1 cellular context compared by ENCODE assay signal in the genomic region with DNA sequence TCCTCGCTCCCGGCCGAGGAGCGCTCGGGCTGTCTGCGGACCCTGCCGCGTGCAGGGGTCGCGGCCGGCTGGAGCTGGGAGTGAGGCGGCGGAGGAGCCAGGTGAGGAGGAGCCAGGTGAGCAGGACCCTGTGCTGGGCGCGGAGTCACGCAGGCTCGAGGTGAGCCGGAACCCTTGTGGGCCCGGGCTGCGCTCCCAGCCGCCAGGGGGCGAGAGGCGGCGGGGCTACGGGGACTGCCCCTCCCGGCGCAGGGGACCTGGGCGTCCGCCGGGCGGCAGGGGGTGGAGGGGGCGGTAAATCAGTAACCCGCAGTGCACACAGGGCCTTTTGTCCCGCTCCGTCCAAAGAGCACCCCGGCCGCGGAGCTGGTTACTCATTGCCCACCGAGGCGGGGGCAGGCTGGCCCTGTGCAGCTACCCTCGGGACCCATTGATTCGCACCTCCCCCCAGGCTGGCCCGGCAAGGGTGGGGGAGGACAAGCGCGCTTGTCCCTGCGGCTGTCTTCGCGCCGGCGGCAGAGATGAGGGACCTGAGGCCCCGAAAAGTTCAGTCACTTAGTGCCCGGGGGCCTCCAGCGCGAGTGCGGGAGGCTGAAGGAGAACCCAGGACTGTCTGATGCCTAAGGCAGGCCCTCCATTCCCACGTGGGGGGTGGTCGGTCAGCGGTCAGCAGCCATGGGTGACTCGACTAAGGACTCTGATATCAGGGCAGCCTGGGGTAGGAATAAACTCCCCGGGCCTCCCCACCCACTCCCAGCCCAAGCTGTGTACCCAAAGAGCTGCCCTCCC.
TF ChIP-seq lines count a peak whose summit lies in the region.

No MANE protein-coding gene starts in this region.

TF ChIP-seq in K562, 482 proteins besides CTCF, POLR2A, EP300 and RAD21 (continued from another document and continues in another):
- TF ChIP-seq ZBTB7A (IDR thresholded peaks at IDR 0.05; ENCODE audit: borderline replicate concordance, control insufficient read depth, low read depth, low read length) (peak; percentile 96; the same call in 1 of the 2 replicates), MCM5 (IDR thresholded peaks at IDR 0.05; ENCODE audit: low read depth) (no peak), SMARCB1 (IDR thresholded peaks at IDR 0.05; ENCODE audit: insufficient read length, low read depth) (no peak), HNRNPLL (IDR thresholded peaks at IDR 0.05; ENCODE audit: low read depth, low read length, poor library complexity, severe bottlenecking) (no peak), ZNF23 (CRISPR knock-in tag; IDR thresholded peaks at IDR 0.05) (no peak), SIRT6 (IDR thresholded peaks at IDR 0.05; ENCODE audit: low read depth, low read length) (no peak), GATA2 (CRISPR knock-in tag; IDR thresholded peaks at IDR 0.05) (no peak), ZBTB1 (CRISPR knock-in tag; IDR thresholded peaks at IDR 0.05; ENCODE audit: borderline replicate concordance, low read depth) (no peak), ETS1 (conservative IDR thresholded peaks at IDR 0.05; ENCODE audit: control insufficient read depth, low read depth, low read length) (no peak; the same call in 1 of the 2 replicates), ATF7 (IDR thresholded peaks at IDR 0.05) (peak; percentile 65), ZNF431 (CRISPR knock-in tag; IDR thresholded peaks at IDR 0.05) (0 out of 2 replicates have a peak, but pooled peaks have one; percentile 49), HDAC8 (tag; IDR thresholded peaks at IDR 0.05) (no peak), STAT6 (CRISPR knock-in tag; IDR thresholded peaks at IDR 0.05) (no peak), NFIC (IDR thresholded peaks at IDR 0.05) (peak; percentile 95), SMAD3 (CRISPR knock-in tag; conservative IDR thresholded peaks at IDR 0.05) (no peak), RFX1 (IDR thresholded peaks at IDR 0.05) (no peak), PBX2 (CRISPR knock-in tag; IDR thresholded peaks at IDR 0.05; ENCODE audit: low read depth) (no peak), PBX2 (tag; conservative IDR thresholded peaks at IDR 0.05; ENCODE audit: low read depth) (no peak), PRDM10 (IDR thresholded peaks at IDR 0.05; ENCODE audit: partially characterized antibody) (peak; percentile 93), ZNF551 (CRISPR knock-in tag; IDR thresholded peaks at IDR 0.05) (no peak), ID3 (CRISPR knock-in tag; IDR thresholded peaks at IDR 0.05) (no peak), ID3 (tag; IDR thresholded peaks at IDR 0.05) (no peak), ZNF589 (CRISPR knock-in tag; IDR thresholded peaks at IDR 0.05; ENCODE audit: low read depth) (no peak), BMI1 (IDR thresholded peaks at IDR 0.05; ENCODE audit: low read length) (no peak), TEAD1 (CRISPR knock-in tag; IDR thresholded peaks at IDR 0.05) (peak in 1 of 2 experiments; percentile 86; a peak in 1 of 4 replicates), SMAD2 (IDR thresholded peaks at IDR 0.05; ENCODE audit: low read depth, low read length) (no peak)
- TF ChIP-seq, protein P1, sequence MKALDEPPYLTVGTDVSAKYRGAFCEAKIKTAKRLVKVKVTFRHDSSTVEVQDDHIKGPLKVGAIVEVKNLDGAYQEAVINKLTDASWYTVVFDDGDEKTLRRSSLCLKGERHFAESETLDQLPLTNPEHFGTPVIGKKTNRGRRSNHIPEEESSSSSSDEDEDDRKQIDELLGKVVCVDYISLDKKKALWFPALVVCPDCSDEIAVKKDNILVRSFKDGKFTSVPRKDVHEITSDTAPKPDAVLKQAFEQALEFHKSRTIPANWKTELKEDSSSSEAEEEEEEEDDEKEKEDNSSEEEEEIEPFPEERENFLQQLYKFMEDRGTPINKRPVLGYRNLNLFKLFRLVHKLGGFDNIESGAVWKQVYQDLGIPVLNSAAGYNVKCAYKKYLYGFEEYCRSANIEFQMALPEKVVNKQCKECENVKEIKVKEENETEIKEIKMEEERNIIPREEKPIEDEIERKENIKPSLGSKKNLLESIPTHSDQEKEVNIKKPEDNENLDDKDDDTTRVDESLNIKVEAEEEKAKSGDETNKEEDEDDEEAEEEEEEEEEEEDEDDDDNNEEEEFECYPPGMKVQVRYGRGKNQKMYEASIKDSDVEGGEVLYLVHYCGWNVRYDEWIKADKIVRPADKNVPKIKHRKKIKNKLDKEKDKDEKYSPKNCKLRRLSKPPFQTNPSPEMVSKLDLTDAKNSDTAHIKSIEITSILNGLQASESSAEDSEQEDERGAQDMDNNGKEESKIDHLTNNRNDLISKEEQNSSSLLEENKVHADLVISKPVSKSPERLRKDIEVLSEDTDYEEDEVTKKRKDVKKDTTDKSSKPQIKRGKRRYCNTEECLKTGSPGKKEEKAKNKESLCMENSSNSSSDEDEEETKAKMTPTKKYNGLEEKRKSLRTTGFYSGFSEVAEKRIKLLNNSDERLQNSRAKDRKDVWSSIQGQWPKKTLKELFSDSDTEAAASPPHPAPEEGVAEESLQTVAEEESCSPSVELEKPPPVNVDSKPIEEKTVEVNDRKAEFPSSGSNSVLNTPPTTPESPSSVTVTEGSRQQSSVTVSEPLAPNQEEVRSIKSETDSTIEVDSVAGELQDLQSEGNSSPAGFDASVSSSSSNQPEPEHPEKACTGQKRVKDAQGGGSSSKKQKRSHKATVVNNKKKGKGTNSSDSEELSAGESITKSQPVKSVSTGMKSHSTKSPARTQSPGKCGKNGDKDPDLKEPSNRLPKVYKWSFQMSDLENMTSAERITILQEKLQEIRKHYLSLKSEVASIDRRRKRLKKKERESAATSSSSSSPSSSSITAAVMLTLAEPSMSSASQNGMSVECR (CRISPR knock-in tag; IDR thresholded peaks at IDR 0.05): peak; percentile 75
- TF ChIP-seq, protein P2, sequence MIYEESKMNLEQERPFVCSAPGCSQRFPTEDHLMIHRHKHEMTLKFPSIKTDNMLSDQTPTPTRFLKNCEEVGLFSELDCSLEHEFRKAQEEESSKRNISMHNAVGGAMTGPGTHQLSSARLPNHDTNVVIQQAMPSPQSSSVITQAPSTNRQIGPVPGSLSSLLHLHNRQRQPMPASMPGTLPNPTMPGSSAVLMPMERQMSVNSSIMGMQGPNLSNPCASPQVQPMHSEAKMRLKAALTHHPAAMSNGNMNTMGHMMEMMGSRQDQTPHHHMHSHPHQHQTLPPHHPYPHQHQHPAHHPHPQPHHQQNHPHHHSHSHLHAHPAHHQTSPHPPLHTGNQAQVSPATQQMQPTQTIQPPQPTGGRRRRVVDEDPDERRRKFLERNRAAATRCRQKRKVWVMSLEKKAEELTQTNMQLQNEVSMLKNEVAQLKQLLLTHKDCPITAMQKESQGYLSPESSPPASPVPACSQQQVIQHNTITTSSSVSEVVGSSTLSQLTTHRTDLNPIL (CRISPR knock-in tag; IDR thresholded peaks at IDR 0.05): no peak
- TF ChIP-seq, protein P3, sequence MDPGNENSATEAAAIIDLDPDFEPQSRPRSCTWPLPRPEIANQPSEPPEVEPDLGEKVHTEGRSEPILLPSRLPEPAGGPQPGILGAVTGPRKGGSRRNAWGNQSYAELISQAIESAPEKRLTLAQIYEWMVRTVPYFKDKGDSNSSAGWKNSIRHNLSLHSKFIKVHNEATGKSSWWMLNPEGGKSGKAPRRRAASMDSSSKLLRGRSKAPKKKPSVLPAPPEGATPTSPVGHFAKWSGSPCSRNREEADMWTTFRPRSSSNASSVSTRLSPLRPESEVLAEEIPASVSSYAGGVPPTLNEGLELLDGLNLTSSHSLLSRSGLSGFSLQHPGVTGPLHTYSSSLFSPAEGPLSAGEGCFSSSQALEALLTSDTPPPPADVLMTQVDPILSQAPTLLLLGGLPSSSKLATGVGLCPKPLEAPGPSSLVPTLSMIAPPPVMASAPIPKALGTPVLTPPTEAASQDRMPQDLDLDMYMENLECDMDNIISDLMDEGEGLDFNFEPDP (CRISPR knock-in tag; IDR thresholded peaks at IDR 0.05): no peak
- TF ChIP-seq, protein P4, sequence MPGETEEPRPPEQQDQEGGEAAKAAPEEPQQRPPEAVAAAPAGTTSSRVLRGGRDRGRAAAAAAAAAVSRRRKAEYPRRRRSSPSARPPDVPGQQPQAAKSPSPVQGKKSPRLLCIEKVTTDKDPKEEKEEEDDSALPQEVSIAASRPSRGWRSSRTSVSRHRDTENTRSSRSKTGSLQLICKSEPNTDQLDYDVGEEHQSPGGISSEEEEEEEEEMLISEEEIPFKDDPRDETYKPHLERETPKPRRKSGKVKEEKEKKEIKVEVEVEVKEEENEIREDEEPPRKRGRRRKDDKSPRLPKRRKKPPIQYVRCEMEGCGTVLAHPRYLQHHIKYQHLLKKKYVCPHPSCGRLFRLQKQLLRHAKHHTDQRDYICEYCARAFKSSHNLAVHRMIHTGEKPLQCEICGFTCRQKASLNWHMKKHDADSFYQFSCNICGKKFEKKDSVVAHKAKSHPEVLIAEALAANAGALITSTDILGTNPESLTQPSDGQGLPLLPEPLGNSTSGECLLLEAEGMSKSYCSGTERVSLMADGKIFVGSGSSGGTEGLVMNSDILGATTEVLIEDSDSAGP (CRISPR knock-in tag; IDR thresholded peaks at IDR 0.05): no peak
